In the genomic region with DNA sequence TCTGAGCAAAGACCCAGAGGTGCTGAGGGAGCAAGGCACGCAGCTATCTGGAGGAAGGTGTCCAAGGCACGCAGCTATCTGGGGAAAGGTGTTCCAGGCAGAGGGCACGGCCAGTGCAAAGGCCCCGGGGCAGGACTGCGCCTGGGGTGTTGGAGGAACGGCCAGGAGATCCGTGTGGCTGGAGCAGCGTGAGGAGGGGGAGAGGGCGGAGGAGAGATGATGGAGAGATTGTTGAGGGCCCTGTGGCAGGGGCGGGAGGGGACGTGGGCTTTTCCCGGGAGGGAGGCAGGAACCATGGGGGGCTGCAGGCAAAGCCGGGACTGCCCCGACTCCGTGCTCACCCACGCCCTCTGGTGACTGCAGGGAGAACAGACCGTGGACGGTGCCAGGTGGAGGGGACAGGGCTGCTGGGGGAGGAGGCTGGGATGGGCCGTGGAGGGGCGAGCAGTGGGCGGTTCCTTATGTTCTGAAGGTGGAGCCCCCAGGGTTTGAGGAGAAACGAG, we compare ENCODE assay signal across 9 cellular contexts. TPM values are rescaled to one million over a fixed set of nuclear protein-coding genes. Genes with fewer than 3 reads are reported as not detected.
DNase-seq lines count a peak whose midpoint lies in the region; ATAC-seq and TF ChIP-seq lines count a peak whose summit lies in the region.
"Had no signal": no experiment of that assay in that cellular context is flagged by ENCODE, and none has a peak within 500 bp of the region (broad histone marks: within the 10 kb centered on the region; RNA-seq: fewer than 3 reads in every experiment).

No MANE protein-coding gene starts in this region.

- no peaks in the 10 kb centered on the region for H3K36me3 ChIP-seq in osteoblast (ENCODE audit: insufficient read depth, low read length)
- no peaks in the 10 kb centered on the region for H3K36me3 ChIP-seq in aorta (ENCODE audit: control insufficient read depth in 1 of 2, insufficient read depth in 2 of 2, low read length in 1 of 2)

- H3K27me3 ChIP-seq in osteoblast (ENCODE audit: insufficient read depth, low read length): no peaks in the 10 kb centered on the region
- H3K27me3 ChIP-seq in aorta (ENCODE audit: control insufficient read depth in 1 of 2, insufficient read depth in 2 of 2, low read length in 1 of 2): no peaks in the 10 kb centered on the region

- H3K4me1 ChIP-seq in osteoblast (ENCODE audit: insufficient read depth, low read length) (no peaks in the 10 kb centered on the region), aorta (ENCODE audit: control insufficient read depth in 1 of 2, insufficient read depth in 2 of 2, low read length in 2 of 2) (no peaks in the 10 kb centered on the region)

- peak; percentile 73 for ATAC-seq in activated CD8-positive, alpha-beta memory T cell treated with anti-CD3 and anti-CD28 coated beads, Interleukin-2, amount 10 ng/mL, durations not matched to agents 7 days and 5 days
- peak; percentile 50 for ATAC-seq in esophagus mucosa
- peak; percentile 67 for ATAC-seq in aorta (ENCODE audit: low FRiP score)
- no peak for ATAC-seq in HG03354 (IDR thresholded peaks at IDR 0.05; ENCODE audit: poor library complexity, severe bottlenecking, unreplicated experiment)

- no peak overlapping the region for H2AFZ ChIP-seq in osteoblast (ENCODE audit: low read length)

- H3K4me3 ChIP-seq in osteoblast (ENCODE audit: insufficient read depth, low read length) (no peak overlapping the region), aorta (ENCODE audit: low read length in 2 of 2) (no peak overlapping the region)

- intact Hi-C loops in aorta (cut with DNase I): no loop called here
- intact Hi-C loops in posterior vena cava (cut with DNase I): no loop called here

- H3K9me3 ChIP-seq in osteoblast (ENCODE audit: low read depth, low read length): no peaks in the 10 kb centered on the region
- H3K9me3 ChIP-seq in aorta (ENCODE audit: control insufficient read depth, low read length): no peaks in the 10 kb centered on the region

- H3K4me1 Mint-ChIP-seq in activated CD8-positive, alpha-beta memory T cell treated with anti-CD3 and anti-CD28 coated beads, Interleukin-2, amount 10 ng/mL, durations not matched to agents 7 days and 5 days: peaks cover 15% of the 10 kb centered on the region

- CTCF ChIA-PET in activated CD8-positive, alpha-beta memory T cell treated with anti-CD3 and anti-CD28 coated beads, Interleukin-2, amount 10 ng/mL, durations not matched to agents 7 days and 5 days (lab: Charles Lee): interaction anchor here (0.5 to 1.2 kb wide), 4 partner anchors 69 to 240 kb away, joined by 3 to 4 read pairs (median 3); no protein-coding TSS in a partner anchor

- no peaks in the 10 kb centered on the region for H4K20me1 ChIP-seq in osteoblast (ENCODE audit: insufficient read depth, low read length)

- 42 to 49% methylated on average over 21 to 22 of the region's 22 CpGs for WGBS in aorta, 2 donors

- peak; percentile 89 for DNase-seq in GM03348 (ENCODE audit: low spot score)
- DNase-seq in NAMALWA (ENCODE audit: low spot score): peak; percentile 74
- peak; percentile 63 for DNase-seq in activated CD8-positive, alpha-beta memory T cell treated with anti-CD3 and anti-CD28 coated beads, Interleukin-2, amount 10 ng/mL, durations not matched to agents 7 days and 5 days
- DNase-seq in osteoblast (ENCODE audit: insufficient read length, low spot score, missing footprints): peak; percentile 98
- DNase-seq in aorta: peak in 1 of 2 donors; percentile 85
- no peak for DNase-seq in posterior vena cava (ENCODE audit: low spot score)

- H3K4me2 ChIP-seq in osteoblast (ENCODE audit: insufficient read depth, low read length): no peak overlapping the region

- peak; percentile 45 for TF ChIP-seq CTCF in osteoblast (IDR thresholded peaks at IDR 0.05; ENCODE audit: extremely low read depth, low read depth, low read length)

- no peaks in the 10 kb centered on the region for H3K27me3 Mint-ChIP-seq in activated CD8-positive, alpha-beta memory T cell treated with anti-CD3 and anti-CD28 coated beads, Interleukin-2, amount 10 ng/mL, durations not matched to agents 7 days and 5 days

- no peak overlapping the region for H3K4me3 Mint-ChIP-seq in activated CD8-positive, alpha-beta memory T cell treated with anti-CD3 and anti-CD28 coated beads, Interleukin-2, amount 10 ng/mL, durations not matched to agents 7 days and 5 days

- no peaks in the 10 kb centered on the region for H3K9me3 Mint-ChIP-seq in activated CD8-positive, alpha-beta memory T cell treated with anti-CD3 and anti-CD28 coated beads, Interleukin-2, amount 10 ng/mL, durations not matched to agents 7 days and 5 days (ENCODE audit: low read depth)

- no peaks in the 10 kb centered on the region for H3K36me3 Mint-ChIP-seq in activated CD8-positive, alpha-beta memory T cell treated with anti-CD3 and anti-CD28 coated beads, Interleukin-2, amount 10 ng/mL, durations not matched to agents 7 days and 5 days

- H3K27ac ChIP-seq in osteoblast (ENCODE audit: low read depth, low read length): no peak overlapping the region
- no peak overlapping the region for H3K27ac ChIP-seq in aorta (ENCODE audit: low read depth in 1 of 2, low read length in 2 of 2)

- H3K79me2 ChIP-seq in osteoblast (ENCODE audit: insufficient read depth, low read length): no peaks in the 10 kb centered on the region

- no peak overlapping the region for H3K27ac Mint-ChIP-seq in activated CD8-positive, alpha-beta memory T cell treated with anti-CD3 and anti-CD28 coated beads, Interleukin-2, amount 10 ng/mL, durations not matched to agents 7 days and 5 days

RNA-seq across cellular contexts. Expression of gene MISP, which starts 13.3 kb away (rescaled TPM):
- total RNA-seq in activated CD8-positive, alpha-beta memory T cell treated with anti-CD3 and anti-CD28 coated beads, Interleukin-2, amount 10 ng/mL, durations not matched to agents 7 days and 5 days: not detected
- 0.40 TPM for total RNA-seq in esophagus mucosa
- total RNA-seq in osteoblast: 0.36 and 0.59 TPM in 2 replicates
- total RNA-seq in aorta: under 1 TPM in 1 of 2 donors, not detected in 1; 0.12 TPM
- 10 to 100 TPM in 1 of 2 donors, 1 to 10 TPM in 1; 1.0 to 53.3 TPM for polyA plus RNA-seq in aorta
- total RNA-seq in posterior vena cava: under 1 TPM in 1 of 2 donors, not detected in 1; 0.14 TPM
- total RNA-seq: T-helper 1 cell treated with Interleukin-12 subunit alpha and Interleukin-12 subunit beta and Interleukin-4 antibody, amounts not matched to agents 30 ng/mL and 1 ng/mL, for 36 hours had no signal

RNA-seq across cellular contexts. Expression of gene PALM, which starts 28.9 kb away (rescaled TPM):
- not detected for total RNA-seq in activated CD8-positive, alpha-beta memory T cell treated with anti-CD3 and anti-CD28 coated beads, Interleukin-2, amount 10 ng/mL, durations not matched to agents 7 days and 5 days
- total RNA-seq in esophagus mucosa (2.0 TPM), osteoblast (9.7 and 10.5 TPM in 2 replicates), aorta (10 to 100 TPM; 27.5 to 75.1 TPM), posterior vena cava (100 to 1,000 TPM in 1 of 2 donors, 10 to 100 TPM in 1; 89.6 to 128 TPM)
- polyA plus RNA-seq in aorta: 1 to 10 TPM in 1 of 2 donors, under 1 TPM in 1; 0.59 to 2.5 TPM
- total RNA-seq: T-helper 1 cell treated with Interleukin-12 subunit alpha and Interleukin-12 subunit beta and Interleukin-4 antibody, amounts not matched to agents 30 ng/mL and 1 ng/mL, for 36 hours had no signal

RNA-seq across cellular contexts. Expression of gene PRSS57, which starts 42.4 kb away (rescaled TPM):
- total RNA-seq in activated CD8-positive, alpha-beta memory T cell treated with anti-CD3 and anti-CD28 coated beads, Interleukin-2, amount 10 ng/mL, durations not matched to agents 7 days and 5 days: under 1 TPM in 1 of 2 experiments, not detected in 1; 0.59 TPM
- total RNA-seq in esophagus mucosa (not detected), osteoblast (not detected in 2 replicates), aorta (not detected), posterior vena cava (not detected)
- polyA plus RNA-seq in aorta: not detected
- total RNA-seq: T-helper 1 cell treated with Interleukin-12 subunit alpha and Interleukin-12 subunit beta and Interleukin-4 antibody, amounts not matched to agents 30 ng/mL and 1 ng/mL, for 36 hours had no signal

RNA-seq across cellular contexts. Expression of gene PTBP1, which starts 59.6 kb away (rescaled TPM):
- 100 to 1,000 TPM; 481 to 631 TPM for total RNA-seq in activated CD8-positive, alpha-beta memory T cell treated with anti-CD3 and anti-CD28 coated beads, Interleukin-2, amount 10 ng/mL, durations not matched to agents 7 days and 5 days
- 279 TPM for total RNA-seq in esophagus mucosa
- 106 and 124 TPM in 2 replicates for total RNA-seq in osteoblast
- total RNA-seq in aorta: 100 to 1,000 TPM; 192 to 218 TPM
- polyA plus RNA-seq in aorta: 10 to 100 TPM; 46.7 to 90.4 TPM
- total RNA-seq in posterior vena cava: 100 to 1,000 TPM; 151 to 168 TPM
